ENCODE assay signal across 20 cellular contexts in genomic region chr6:29958046-29958445, GRCh38.
"Had no signal": no experiment of that assay in that cellular context is flagged by ENCODE, and none has a peak within 500 bp of the region (broad histone marks: within the 10 kb centered on the region; RNA-seq: fewer than 3 reads in every experiment).

No MANE protein-coding gene starts in this region.

- DNase-seq: KBM-7, MV-4-11, NCI-H1048, NCI-H1105, NCI-H1417, NCI-H1436 treated with DMSO at 0.1 percent for 48 hours, NCI-H1694, NCI-H187 treated with DMSO at 0.1 percent for 48 hours, NCI-H2029 treated with DMSO at 0.1 percent for 48 hours, NCI-H2107, NCI-H2227 treated with DMSO at 0.1 percent for 48 hours, NCI-H524, NCI-H526 treated with DMSO at 0.1 percent for 48 hours, NCI-H748 treated with DMSO at 0.1 percent for 48 hours, Right ventricle myocardium superior, RPMI8226, SIG-M5 had no signal

- H3K27me3 ChIP-seq: SJSA1 had no signal

- H3K27ac ChIP-seq: SJSA1, SK-N-MC had no signal

- H3K4me3 ChIP-seq: SJSA1, SK-N-MC had no signal

- FAIRE-seq: RCC 7860 had no signal
